8 cellular contexts compared by ENCODE assay signal in genomic region chr18:32470136-32470712, GRCh38. TPM values are rescaled to one million over a fixed set of nuclear protein-coding genes. Genes with fewer than 3 reads are reported as not detected.
DNase-seq lines count a peak whose midpoint lies in the region; ATAC-seq and TF ChIP-seq lines count a peak whose summit lies in the region.

No MANE protein-coding gene starts in this region.

- in situ Hi-C loops in astrocyte of the cerebellum (cut with HindIII; ENCODE audit: low sequenced_read_pairs): loop anchor here (25.0 kb wide), 1 partner anchor 183 kb away; no protein-coding TSS in a partner anchor

- DNase-seq in stimulated activated CD4-positive, alpha-beta T cell treated with anti-CD3 and anti-CD28 coated beads, Interleukin-4, amount 100 ng/mL, for 1 hour: peak; percentile 5
- no peak for DNase-seq in stimulated activated CD4-positive, alpha-beta T cell treated with anti-CD3 and anti-CD28 coated beads, Interleukin-1b, Interleukin-23, amount 100 ng/mL, for 48 hours
- peak; percentile 25 for DNase-seq in MG63
- no peak for DNase-seq in astrocyte of the cerebellum (ENCODE audit: low read depth)
- DNase-seq in skeletal muscle cell (ENCODE audit: low read depth): no peak
- no peak for DNase-seq in HT-29 (ENCODE audit: low spot score)

- no peaks in the 10 kb centered on the region for H3K9me3 ChIP-seq in MG63

- H3K36me3 ChIP-seq in MG63: no peaks in the 10 kb centered on the region

- TF ChIP-seq CTCF in astrocyte of the cerebellum (IDR thresholded peaks at IDR 0.05; ENCODE audit: low read depth, low read length, missing control alignments): no peak

- ATAC-seq in GM18858 (IDR thresholded peaks at IDR 0.05; ENCODE audit: unreplicated experiment): no peak

- H3K4me3 ChIP-seq in MG63: peak overlapping the region; percentile 60
- peak overlapping the region; percentile 67 for H3K4me3 ChIP-seq in astrocyte of the cerebellum (ENCODE audit: low read depth, low read length)
- peak overlapping the region; percentile 73 for H3K4me3 ChIP-seq in iPS-11a (ENCODE audit: low read depth, low read length)
- peak overlapping the region; percentile 75 for H3K4me3 ChIP-seq in skeletal muscle cell (ENCODE audit: low read depth, low read length)

- no peaks in the 10 kb centered on the region; the same call in 1 of the 2 replicates for H3K27me3 ChIP-seq in MG63

RNA-seq across cellular contexts. Expression of gene GAREM1, which starts 0.5 kb away (rescaled TPM):
- 1.1 and 2.0 TPM in 2 replicates for total RNA-seq in MG63 (2014; rRNA removed; shearing (Covaris generic); ENCODE audit: low replicate concordance)
- 5.0 and 5.6 TPM in 2 replicates for total RNA-seq in HT-29 (2014; rRNA removed; shearing (Covaris generic))

Comparison
In these comparisons a context has a peak if more than half of its experiments do, and no peak if none do; other contexts are left out.
1. DNase-seq: peak in stimulated activated CD4-positive, alpha-beta T cell treated with anti-CD3 and anti-CD28 coated beads, Interleukin-4, amount 100 ng/mL, for 1 hour (single experiment) and MG63 (single experiment); none in stimulated activated CD4-positive, alpha-beta T cell treated with anti-CD3 and anti-CD28 coated beads, Interleukin-1b, Interleukin-23, amount 100 ng/mL, for 48 hours (single experiment), astrocyte of the cerebellum (single experiment), skeletal muscle cell (single experiment) and HT-29 (single experiment).
2. Peak in every context shown above with its lines, with median percentiles within 50 percentile points of each other: H3K4me3 ChIP-seq.